Comparison of ENCODE assay signal across 16 cellular contexts in the genomic region with DNA sequence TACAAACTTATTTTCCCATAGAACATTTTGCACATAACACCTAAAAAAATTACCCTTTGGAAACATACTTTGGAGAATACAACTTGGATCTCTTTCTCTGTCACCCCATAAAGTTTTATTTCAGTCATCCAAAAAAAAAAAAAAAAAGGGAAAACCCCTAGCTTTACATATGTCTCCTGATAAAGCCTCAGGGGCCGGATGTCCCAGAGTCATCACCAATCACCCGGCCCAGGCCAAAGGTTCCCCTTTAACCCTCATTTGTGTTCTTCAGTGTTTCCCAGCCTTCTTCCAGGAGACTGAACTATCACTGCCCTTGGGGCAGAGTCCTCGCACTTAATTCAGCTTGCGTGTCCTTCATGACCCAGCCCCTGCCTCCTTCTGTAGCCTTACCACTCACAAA. TPM values are rescaled to one million over a fixed set of nuclear protein-coding genes. Genes with fewer than 3 reads are reported as not detected.
A peak's percentile ranks its signal among the peaks of the same experiment; 100 is the strongest.
DNase-seq lines count a peak whose midpoint lies in the region; ATAC-seq and TF ChIP-seq lines count a peak whose summit lies in the region.
"Had no signal": no experiment of that assay in that cellular context is flagged by ENCODE, and none has a peak within 500 bp of the region (broad histone marks: within the 10 kb centered on the region; RNA-seq: fewer than 3 reads in every experiment).

No MANE protein-coding gene starts in this region.

- H3K4me2 ChIP-seq in Karpas-422 (ENCODE audit: low read depth, low read length, poor library complexity, severe bottlenecking) = no peak overlapping the region

- no peaks in the 10 kb centered on the region for H3K27me3 Mint-ChIP-seq in activated T-cell treated with anti-CD3 and anti-CD28 coated beads, Interleukin-2, amount 50 U/mL, for 72 hours (ENCODE audit: low read depth)
- H3K27me3 Mint-ChIP-seq in activated naive CD8-positive, alpha-beta T cell treated with anti-CD3 and anti-CD28 coated beads, Interleukin-2, amount 10 ng/mL, durations not matched to agents 7 days and 5 days = no peaks in the 10 kb centered on the region
- H3K27me3 Mint-ChIP-seq in progenitor cell of endocrine pancreas = no peaks in the 10 kb centered on the region

- peak overlapping the region; percentile 11 for H3K27ac Mint-ChIP-seq in activated T-cell treated with anti-CD3 and anti-CD28 coated beads, Interleukin-2, amount 50 U/mL, for 72 hours
- H3K27ac Mint-ChIP-seq in activated naive CD8-positive, alpha-beta T cell treated with anti-CD3 and anti-CD28 coated beads, Interleukin-2, amount 10 ng/mL, durations not matched to agents 7 days and 5 days = peak overlapping the region; percentile 36
- peak overlapping the region; percentile 46 for H3K27ac Mint-ChIP-seq in progenitor cell of endocrine pancreas

- no peak for ATAC-seq in activated T-cell treated with anti-CD3 and anti-CD28 coated beads, Interleukin-2, amount 50 U/mL, for 72 hours (replicated peaks in 1 of 2)
- ATAC-seq in activated naive CD8-positive, alpha-beta T cell treated with anti-CD3 and anti-CD28 coated beads, Interleukin-2, amount 10 ng/mL, durations not matched to agents 7 days and 5 days (ENCODE audit: low read depth) = no peak
- ATAC-seq: left lung had no signal

- no peak overlapping the region for H3K4me3 ChIP-seq in Karpas-422 (ENCODE audit: low read length)
- H3K4me3 ChIP-seq: left lung, prostate gland had no signal

- H3K4me1 Mint-ChIP-seq in activated T-cell treated with anti-CD3 and anti-CD28 coated beads, Interleukin-2, amount 50 U/mL, for 72 hours (ENCODE audit: low read depth) = peaks cover 86% of the 10 kb centered on the region
- peaks cover 62% of the 10 kb centered on the region for H3K4me1 Mint-ChIP-seq in activated naive CD8-positive, alpha-beta T cell treated with anti-CD3 and anti-CD28 coated beads, Interleukin-2, amount 10 ng/mL, durations not matched to agents 7 days and 5 days
- H3K4me1 Mint-ChIP-seq in progenitor cell of endocrine pancreas (ENCODE audit: low read depth) = peaks cover 8% of the 10 kb centered on the region

- H3K4me1 ChIP-seq in Karpas-422 (ENCODE audit: low read length) = peaks cover 90% of the 10 kb centered on the region
- H3K4me1 ChIP-seq: prostate gland had no signal

- no peak overlapping the region for H2AFZ ChIP-seq in Karpas-422 (ENCODE audit: low read length)

- H3K27ac ChIP-seq in Karpas-422 (ENCODE audit: low read length) = peak overlapping the region; percentile 94
- H3K27ac ChIP-seq: HL-60, left lung, prostate gland had no signal

- H3K9ac ChIP-seq in Karpas-422 (ENCODE audit: low read length) = peak overlapping the region; percentile 14; the same call in 1 of the 2 replicates

- H3K4me3 Mint-ChIP-seq in activated T-cell treated with anti-CD3 and anti-CD28 coated beads, Interleukin-2, amount 50 U/mL, for 72 hours = no peak overlapping the region
- no peak overlapping the region for H3K4me3 Mint-ChIP-seq in activated naive CD8-positive, alpha-beta T cell treated with anti-CD3 and anti-CD28 coated beads, Interleukin-2, amount 10 ng/mL, durations not matched to agents 7 days and 5 days
- H3K4me3 Mint-ChIP-seq in progenitor cell of endocrine pancreas (ENCODE audit: low read depth) = no peak overlapping the region

- H3K36me3 ChIP-seq in Karpas-422 (ENCODE audit: insufficient read depth, low read length) = peaks cover 62% of the 10 kb centered on the region

- H3K9me3 ChIP-seq in Karpas-422 (ENCODE audit: low read length) = no peaks in the 10 kb centered on the region
- H3K9me3 ChIP-seq: left lung, prostate gland had no signal

- POLR2A ChIA-PET in activated naive CD8-positive, alpha-beta T cell treated with anti-CD3 and anti-CD28 coated beads, Interleukin-2, amount 10 ng/mL, durations not matched to agents 7 days and 5 days (lab: Charles Lee) = interaction anchor here (0.8 to 3.8 kb wide), 5 partner anchors 13 to 124 kb away, joined by 3 to 15 read pairs (median 3); partner anchors contain the start of gene GM2A

- H3K27me3 ChIP-seq in Karpas-422 (ENCODE audit: low read length) = no peaks in the 10 kb centered on the region
- H3K27me3 ChIP-seq: left lung had no signal

- H3K79me2 ChIP-seq in Karpas-422 (ENCODE audit: low read length) = 0 out of 2 replicates have a peak, but pooled peaks cover 3% of the 10 kb centered on the region

- no peaks in the 10 kb centered on the region for H3K9me3 Mint-ChIP-seq in activated T-cell treated with anti-CD3 and anti-CD28 coated beads, Interleukin-2, amount 50 U/mL, for 72 hours
- no peaks in the 10 kb centered on the region for H3K9me3 Mint-ChIP-seq in activated naive CD8-positive, alpha-beta T cell treated with anti-CD3 and anti-CD28 coated beads, Interleukin-2, amount 10 ng/mL, durations not matched to agents 7 days and 5 days
- no peaks in the 10 kb centered on the region for H3K9me3 Mint-ChIP-seq in progenitor cell of endocrine pancreas (ENCODE audit: low read depth)

- H4K20me1 ChIP-seq in Karpas-422 (ENCODE audit: insufficient read depth, low read depth, low read length) = no peaks in the 10 kb centered on the region

- peaks cover 8 to 32% of the 10 kb centered on the region in 2 donors for H3K36me3 Mint-ChIP-seq in activated T-cell treated with anti-CD3 and anti-CD28 coated beads, Interleukin-2, amount 50 U/mL, for 72 hours (ENCODE audit: insufficient read depth in 2 of 2)
- peaks cover 51% of the 10 kb centered on the region for H3K36me3 Mint-ChIP-seq in activated naive CD8-positive, alpha-beta T cell treated with anti-CD3 and anti-CD28 coated beads, Interleukin-2, amount 10 ng/mL, durations not matched to agents 7 days and 5 days
- no peaks in the 10 kb centered on the region for H3K36me3 Mint-ChIP-seq in progenitor cell of endocrine pancreas (ENCODE audit: insufficient read depth)

- DNase-seq in activated T-cell treated with anti-CD3 and anti-CD28 coated beads, Interleukin-2, amount 50 U/mL, for 72 hours = no peak
- no peak for DNase-seq in activated T-cell treated with anti-CD3 and anti-CD28 coated beads, Interleukin-2, amount 50 U/mL, for 1 hour
- DNase-seq in Karpas-422 (peak; percentile 52), progenitor cell of endocrine pancreas (ENCODE audit: low spot score, unreplicated experiment) (no peak), NCI-H1417 treated with DMSO at 0.1 percent for 48 hours (lab: John Stamatoyannopoulos, UW) (no peak), NCI-H510A (lab: John Stamatoyannopoulos, UW) (no peak), HT-29 (ENCODE audit: low spot score) (no peak)
- DNase-seq in activated naive CD8-positive, alpha-beta T cell treated with anti-CD3 and anti-CD28 coated beads, Interleukin-2, amount 10 ng/mL, durations not matched to agents 7 days and 5 days = no peak
- DNase-seq: ACHN; left lung; NCI-H1436 treated with DMSO at 0.1 percent for 48 hours; SIG-M5; stimulated activated CD4-positive, alpha-beta T cell treated with anti-CD3 and anti-CD28 coated beads, Interleukin-12 subunit alpha, Interleukin-12 subunit beta, amount 100 ng/mL, for 4 hours; T1000 had no signal

- TF ChIP-seq CTCF in progenitor cell of endocrine pancreas (IDR thresholded peaks at IDR 0.05; ENCODE audit: unreplicated experiment) = no peak

- H3K9me2 ChIP-seq in Karpas-422 (replicated peaks; ENCODE audit: insufficient read depth, low read length) = no peaks in the 10 kb centered on the region

RNA-seq across cellular contexts. Expression of gene ANXA6, which starts 28.8 kb away (rescaled TPM):
- total RNA-seq in activated T-cell treated with anti-CD3 and anti-CD28 coated beads, Interleukin-2, amount 50 U/mL, for 72 hours = 100 to 1,000 TPM; 127 to 171 TPM
- total RNA-seq in Karpas-422 (2014; rRNA removed; shearing (Covaris generic); ENCODE audit: low replicate concordance) = 277 and 387 TPM in 2 replicates
- total RNA-seq in activated naive CD8-positive, alpha-beta T cell treated with anti-CD3 and anti-CD28 coated beads, Interleukin-2, amount 10 ng/mL, durations not matched to agents 7 days and 5 days = 100 to 1,000 TPM; 518 to 538 TPM
- total RNA-seq in progenitor cell of endocrine pancreas = 27.7 and 28.5 TPM in 2 replicates
- total RNA-seq in HT-29 (2014; rRNA removed; shearing (Covaris generic)) = 3.6 and 5.3 TPM in 2 replicates

RNA-seq across cellular contexts. Expression of gene TNIP1, which starts 48.0 kb away (rescaled TPM):
- total RNA-seq in activated T-cell treated with anti-CD3 and anti-CD28 coated beads, Interleukin-2, amount 50 U/mL, for 72 hours = 100 to 1,000 TPM; 358 to 420 TPM
- total RNA-seq in Karpas-422 (2014; rRNA removed; shearing (Covaris generic); ENCODE audit: low replicate concordance) = 106 and 205 TPM in 2 replicates
- 100 to 1,000 TPM; 172 to 176 TPM for total RNA-seq in activated naive CD8-positive, alpha-beta T cell treated with anti-CD3 and anti-CD28 coated beads, Interleukin-2, amount 10 ng/mL, durations not matched to agents 7 days and 5 days
- 53.8 and 55.0 TPM in 2 replicates for total RNA-seq in progenitor cell of endocrine pancreas
- total RNA-seq in HT-29 (2014; rRNA removed; shearing (Covaris generic)) = 97.5 and 103 TPM in 2 replicates
